Comparison of ENCODE assay signal across 18 cellular contexts in the genomic region with DNA sequence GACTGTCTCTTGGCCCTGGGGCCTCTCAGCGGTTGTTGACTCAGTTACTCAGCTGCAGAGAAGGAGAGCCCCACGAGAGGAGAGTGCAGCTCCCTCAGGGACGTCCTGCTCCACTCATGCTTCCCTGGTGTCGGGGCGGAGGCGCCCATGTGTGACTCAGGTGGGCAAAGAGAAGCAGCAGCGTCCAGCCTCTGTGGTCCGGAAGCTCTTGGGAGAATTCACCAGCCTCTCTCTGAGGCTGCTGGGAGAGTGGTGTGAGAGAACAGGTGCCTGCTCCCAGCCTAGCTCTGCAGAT. TPM values are rescaled to one million over a fixed set of nuclear protein-coding genes. Genes with fewer than 3 reads are reported as not detected.
DNase-seq lines count a peak whose midpoint lies in the region; FAIRE-seq and TF ChIP-seq lines count a peak whose summit lies in the region.
"Had no signal": no experiment of that assay in that cellular context is flagged by ENCODE, and none has a peak within 500 bp of the region (broad histone marks: within the 10 kb centered on the region; RNA-seq: fewer than 3 reads in every experiment).

No MANE protein-coding gene starts in this region.

- no peak overlapping the region for H3K27ac ChIP-seq in kidney (ENCODE audit: low read depth in 2 of 2, low read length in 2 of 2)
- H3K27ac ChIP-seq in sigmoid colon, result peak overlapping the region in 1 of 4 donors; percentile 80
- H3K27ac ChIP-seq: BLaER1 treated with 17β-estradiol and CSF1 and Interleukin-3, amounts not matched to agents 10 nM and 100 nM had no signal

- no peaks in the 10 kb centered on the region for H3K36me3 ChIP-seq in H7 (replicated peaks; ENCODE audit: control insufficient read depth, insufficient read depth, low read length)
- no peaks in the 10 kb centered on the region for H3K36me3 ChIP-seq in kidney (ENCODE audit: control insufficient read depth in 1 of 2, insufficient read depth in 2 of 2, low read length in 2 of 2)
- H3K36me3 ChIP-seq in sigmoid colon, result peaks cover 0 to 41% (median 6%) of the 10 kb centered on the region in 4 donors
- H3K36me3 ChIP-seq: BLaER1 treated with 17β-estradiol and CSF1 and Interleukin-3, amounts not matched to agents 10 nM and 100 nM had no signal

- H3K27me3 ChIP-seq in H7 (ENCODE audit: control insufficient read depth, insufficient read depth, low read length), result no peaks in the 10 kb centered on the region
- H3K27me3 ChIP-seq in sigmoid colon, result no peaks in the 10 kb centered on the region

- no peaks in the 10 kb centered on the region for H3K9me3 ChIP-seq in kidney (ENCODE audit: control insufficient read depth in 1 of 2, low read length in 2 of 2)
- H3K9me3 ChIP-seq in sigmoid colon, result no peaks in the 10 kb centered on the region

- no peaks in the 10 kb centered on the region for H3K4me1 ChIP-seq in kidney (ENCODE audit: control insufficient read depth in 1 of 2, insufficient read depth in 1 of 2, low read depth in 1 of 2, low read length in 2 of 2)
- peaks cover 3 to 44% (median 8%) of the 10 kb centered on the region in 4 donors for H3K4me1 ChIP-seq in sigmoid colon

- 89 to 92% methylated on average over 8 of the region's 8 CpGs for WGBS in sigmoid colon, 2 donors

- peak; percentile 25 for DNase-seq in activated effector memory CD4-positive, alpha-beta T cell treated with anti-CD3 and anti-CD28 coated beads, Interleukin-2, amount 50 U/mL, for 16 hours
- no peak for DNase-seq in activated effector memory CD4-positive, alpha-beta T cell treated with Interleukin-2 at 50 U/mL for 16 hours
- DNase-seq in H7 (peak; percentile 16), kidney (peak; percentile 67), sigmoid colon (peak; percentile 47), NCI-H748 treated with DMSO at 0.1 percent for 48 hours (lab: John Stamatoyannopoulos, UW) (no peak), DMS53 (lab: John Stamatoyannopoulos, UW) (no peak)
- DNase-seq: 8988T, AML-193, Calu3, DMS 273 treated with DMSO at 0.1 percent for 48 hours, DMS79, H9 had no signal

- H3K4me3 ChIP-seq in H7 (ENCODE audit: insufficient read depth, low read depth, low read length) (no peak overlapping the region), kidney (ENCODE audit: low read length in 2 of 2) (no peak overlapping the region), sigmoid colon (no peak overlapping the region)
- H3K4me3 ChIP-seq: BLaER1 treated with 17β-estradiol and CSF1 and Interleukin-3, amounts not matched to agents 10 nM and 100 nM; GM12878; GM23338 had no signal

- no peak for FAIRE-seq in kidney (lab: Jason Lieb, UNC)
- FAIRE-seq: GM12878, GM18507 had no signal

- no peak for TF ChIP-seq CTCF in kidney (IDR thresholded peaks at IDR 0.05; ENCODE audit: borderline replicate concordance, extremely low read depth, insufficient read depth)
- TF ChIP-seq CTCF in sigmoid colon (IDR thresholded peaks at IDR 0.05), result no peak

- H3K9ac ChIP-seq in kidney (ENCODE audit: low read length in 2 of 2), result no peak overlapping the region
- H3K9ac ChIP-seq: BLaER1 treated with 17β-estradiol and CSF1 and Interleukin-3, amounts not matched to agents 10 nM and 100 nM had no signal

- TF ChIP-seq POLR2A in sigmoid colon (IDR thresholded peaks at IDR 0.05), result no peak

- TF ChIP-seq EP300 in sigmoid colon (IDR thresholded peaks at IDR 0.05), result no peak

- intact Hi-C loops in kidney (cut with DNase I), result no loop called here
- intact Hi-C loops in sigmoid colon (cut with DNase I), result no loop called here

RNA-seq across cellular contexts. Expression of gene GLB1L2, which starts 25.7 kb away (rescaled TPM):
- 3.7 and 4.1 TPM in 2 replicates for total RNA-seq in H7 (2014; rRNA removed; shearing (Covaris generic))
- total RNA-seq in kidney (10.0 TPM), sigmoid colon (100 to 1,000 TPM in 1 of 4 donors, 10 to 100 TPM in 3; 30.8 to 108 (median 51.0) TPM)
- polyA plus RNA-seq in kidney (ENCODE audit: insufficient read depth, low read depth, low replicate concordance) (26.1 TPM), sigmoid colon (10 to 100 TPM in 1 of 3 donors, 1 to 10 TPM in 2; 4.2 to 16.5 (median 6.0) TPM)

RNA-seq across cellular contexts. Expression of gene B3GAT1, which starts 54.5 kb away (rescaled TPM):
- 9.9 and 12.8 TPM in 2 replicates for total RNA-seq in H7 (2014; rRNA removed; shearing (Covaris generic))
- total RNA-seq in kidney (3.7 TPM), sigmoid colon (under 1 TPM in 3 of 4 donors, not detected in 1; 0.16 to 0.28 (median 0.27) TPM)
- polyA plus RNA-seq in kidney (ENCODE audit: insufficient read depth, low read depth, low replicate concordance) (0.82 TPM), sigmoid colon (under 1 TPM in 1 of 3 donors, not detected in 2; 0.63 TPM)
- total RNA-seq: G401 had no signal
- polyA plus RNA-seq: GM12878 had no signal

Comparison
In these comparisons a context has a peak if more than half of its experiments do, and no peak if none do; other contexts are left out.
1. DNase-seq: peak in activated effector memory CD4-positive, alpha-beta T cell treated with anti-CD3 and anti-CD28 coated beads, Interleukin-2, amount 50 U/mL, for 16 hours (single experiment), H7 (single experiment), kidney (single experiment) and sigmoid colon (single experiment); none in activated effector memory CD4-positive, alpha-beta T cell treated with Interleukin-2 at 50 U/mL for 16 hours (single experiment), NCI-H748 treated with DMSO at 0.1 percent for 48 hours (single experiment) and DMS53 (single experiment).